Comparison of ENCODE assay signal across 23 cellular contexts in genomic region chr6:118965843-118966242, GRCh38. TPM values are rescaled to one million over a fixed set of nuclear protein-coding genes. Genes with fewer than 3 reads are reported as not detected.
DNase-seq lines count a peak whose midpoint lies in the region; ATAC-seq, FAIRE-seq and TF ChIP-seq lines count a peak whose summit lies in the region.
"Had no signal": no experiment of that assay in that cellular context is flagged by ENCODE, and none has a peak within 500 bp of the region (broad histone marks: within the 10 kb centered on the region; RNA-seq: fewer than 3 reads in every experiment).

No MANE protein-coding gene starts in this region.

- DNase-seq in endodermal cell = no peak
- no peak for DNase-seq in left colon
- peak; percentile 64 for DNase-seq in small intestine
- DNase-seq in body of pancreas = no peak
- no peak for DNase-seq in SHP77 treated with DMSO at 0.1 percent for 48 hours (lab: John Stamatoyannopoulos, UW)
- DNase-seq in HK-2 (ENCODE audit: unreplicated experiment) = no peak
- DNase-seq: 8988T; ACHN; BE2C; C1 segment of cervical spinal cord; CD4-positive, alpha-beta memory T cell; CD4-positive, CD25-positive, alpha-beta regulatory T cell; CD8-positive, alpha-beta memory T cell; COR-L47; DMS 273 treated with DMSO at 0.1 percent for 48 hours; DMS79 treated with DMSO at 0.1 percent for 48 hours; GF-D8 had no signal

- FAIRE-seq in small intestine (lab: Jason Lieb, UNC) = no peak
- FAIRE-seq: G401.6, GM12891 had no signal

- H3K4me2 ChIP-seq in Loucy (ENCODE audit: low read depth, low read length, poor library complexity, severe bottlenecking) = no peak overlapping the region
- H3K4me2 ChIP-seq: BLaER1 had no signal

- peaks cover 46% of the 10 kb centered on the region for H3K36me3 Mint-ChIP-seq in endodermal cell (ENCODE audit: low read depth)
- H3K36me3 Mint-ChIP-seq: CD14-positive monocyte; CD4-positive, alpha-beta memory T cell; CD4-positive, CD25-positive, alpha-beta regulatory T cell; CD8-positive, alpha-beta memory T cell had no signal

- intact Hi-C loops in left colon (cut with DNase I, micrococcal nuclease) (loop anchor here in 1 of 2 donors (5.0 kb wide), 1 partner anchor 146 kb away; no protein-coding TSS in a partner anchor), body of pancreas (cut with DNase I) (no loop called here)

- H3K4me3 Mint-ChIP-seq in endodermal cell = no peak overlapping the region
- H3K4me3 Mint-ChIP-seq: CD14-positive monocyte; CD4-positive, alpha-beta memory T cell; CD4-positive, CD25-positive, alpha-beta regulatory T cell; CD8-positive, alpha-beta memory T cell had no signal

- no peaks in the 10 kb centered on the region for H3K9me2 ChIP-seq in Loucy (replicated peaks; ENCODE audit: low read depth, low read length)

- H3K9me3 ChIP-seq in Loucy (ENCODE audit: insufficient read depth, low read depth, low read length) (no peaks in the 10 kb centered on the region), endodermal cell (ENCODE audit: control insufficient read depth, low read length) (no peaks in the 10 kb centered on the region), small intestine (ENCODE audit: control insufficient read depth, low read depth) (no peaks in the 10 kb centered on the region), body of pancreas (no peaks in the 10 kb centered on the region)
- H3K9me3 ChIP-seq: BE2C, BLaER1 had no signal

- H2AFZ ChIP-seq in Loucy (ENCODE audit: low read length) = peak overlapping the region; percentile 21; the same call in 1 of the 2 replicates

- peak overlapping the region; percentile 20 for H3K27ac Mint-ChIP-seq in endodermal cell
- H3K27ac Mint-ChIP-seq: CD14-positive monocyte; CD4-positive, CD25-positive, alpha-beta regulatory T cell had no signal

- H3K27ac ChIP-seq in endodermal cell (ENCODE audit: low read depth, low read length) = no peak overlapping the region
- peak overlapping the region in 1 of 2 donors; percentile 60 for H3K27ac ChIP-seq in small intestine (ENCODE audit: low read depth in 1 of 2, low read length in 1 of 2)
- H3K27ac ChIP-seq in body of pancreas = no peak overlapping the region
- H3K27ac ChIP-seq: BLaER1 had no signal

- H3K27me3 ChIP-seq in Loucy (ENCODE audit: insufficient read depth, low read length, poor library complexity, severe bottlenecking) (no peaks in the 10 kb centered on the region), endodermal cell (ENCODE audit: control insufficient read depth, insufficient read depth, low read length, poor library complexity, severe bottlenecking) (no peaks in the 10 kb centered on the region), small intestine (ENCODE audit: control insufficient read depth in 2 of 2, insufficient read depth in 2 of 2, low read length in 2 of 2) (no peaks in the 10 kb centered on the region), body of pancreas (no peaks in the 10 kb centered on the region)
- H3K27me3 ChIP-seq: BE2C, BLaER1 had no signal

- H3K79me2 ChIP-seq in Loucy (ENCODE audit: insufficient read depth, low read length) = no peaks in the 10 kb centered on the region

- peak; percentile 25 for ATAC-seq in left colon
- ATAC-seq in body of pancreas = no peak
- no peak for ATAC-seq in HG02938 (IDR thresholded peaks at IDR 0.05; ENCODE audit: unreplicated experiment)

- 93 to 100% methylated on average over 1 of the region's 1 CpG for WGBS in endodermal cell (ENCODE audit: insufficient coverage in 1 of 2, insufficient read length in 1 of 2), 2 experiments
- 19 to 60% (median 23%) methylated on average over 1 of the region's 1 CpG for WGBS in small intestine, 3 donors
- 30 to 60% methylated on average over 1 of the region's 1 CpG for WGBS in body of pancreas, 2 donors

- H3K9me3 Mint-ChIP-seq in endodermal cell = no peaks in the 10 kb centered on the region
- H3K9me3 Mint-ChIP-seq: CD4-positive, alpha-beta memory T cell; CD4-positive, CD25-positive, alpha-beta regulatory T cell; CD8-positive, alpha-beta memory T cell had no signal

- TF ChIP-seq CTCF in Loucy (conservative IDR thresholded peaks at IDR 0.05; ENCODE audit: low read length) (no peak), endodermal cell (conservative IDR thresholded peaks at IDR 0.05) (no peak), body of pancreas (IDR thresholded peaks at IDR 0.05) (no peak)

- H3K9ac ChIP-seq in Loucy (ENCODE audit: low read depth, low read length, poor library complexity, severe bottlenecking) (no peak overlapping the region), endodermal cell (ENCODE audit: extremely low read depth, low read length, poor library complexity, severe bottlenecking) (no peak overlapping the region)
- H3K9ac ChIP-seq: BLaER1 had no signal

- peaks cover 4% of the 10 kb centered on the region for H3K4me1 Mint-ChIP-seq in endodermal cell
- H3K4me1 Mint-ChIP-seq: CD4-positive, alpha-beta memory T cell; CD4-positive, CD25-positive, alpha-beta regulatory T cell; CD8-positive, alpha-beta memory T cell had no signal

- H3K27me3 Mint-ChIP-seq in endodermal cell (ENCODE audit: insufficient read depth) = no peaks in the 10 kb centered on the region
- H3K27me3 Mint-ChIP-seq: CD4-positive, alpha-beta memory T cell; CD4-positive, CD25-positive, alpha-beta regulatory T cell; CD8-positive, alpha-beta memory T cell had no signal

- H3F3A ChIP-seq in Loucy (ENCODE audit: low read depth) = no peaks in the 10 kb centered on the region

- no peak overlapping the region for H3K4me3 ChIP-seq in Loucy (ENCODE audit: low read length, poor library complexity, severe bottlenecking)
- H3K4me3 ChIP-seq in endodermal cell (ENCODE audit: low read length) = no peak overlapping the region
- no peak overlapping the region for H3K4me3 ChIP-seq in small intestine (ENCODE audit: low read depth in 1 of 2, low read length in 2 of 2)
- H3K4me3 ChIP-seq in body of pancreas = no peak overlapping the region
- H3K4me3 ChIP-seq: BLaER1 had no signal

- H3K4me1 ChIP-seq in Loucy (ENCODE audit: insufficient read depth, low read length, poor library complexity, severe bottlenecking) (no peaks in the 10 kb centered on the region), endodermal cell (ENCODE audit: control insufficient read depth, insufficient read depth, low read length) (no peaks in the 10 kb centered on the region), small intestine (ENCODE audit: control insufficient read depth in 2 of 2, insufficient read depth in 1 of 2, low read depth in 1 of 2, low read length in 1 of 2) (no peaks in the 10 kb centered on the region), body of pancreas (no peaks in the 10 kb centered on the region)
- H3K4me1 ChIP-seq: BLaER1 had no signal

- no peaks in the 10 kb centered on the region for H4K20me1 ChIP-seq in Loucy (ENCODE audit: insufficient read depth, low read length, poor library complexity, severe bottlenecking)
- H4K20me1 ChIP-seq: BLaER1 had no signal

- no peak for TF ChIP-seq POLR2A in body of pancreas (IDR thresholded peaks at IDR 0.05)

- no peaks in the 10 kb centered on the region for H3K36me3 ChIP-seq in Loucy (ENCODE audit: insufficient read depth, low read length)
- peaks cover 87% of the 10 kb centered on the region for H3K36me3 ChIP-seq in endodermal cell (ENCODE audit: control insufficient read depth, insufficient read depth, low read length)
- H3K36me3 ChIP-seq in small intestine (ENCODE audit: control insufficient read depth in 2 of 2, insufficient read depth in 2 of 2, low read length in 2 of 2) = no peaks in the 10 kb centered on the region
- H3K36me3 ChIP-seq in body of pancreas (replicated peaks in 1 of 2; ENCODE audit: insufficient read depth in 1 of 2, low read depth in 2 of 2) = no peaks in the 10 kb centered on the region
- H3K36me3 ChIP-seq: BE2C, BLaER1 had no signal

RNA-seq across cellular contexts. Expression of gene MCM9, which starts 30.9 kb away (rescaled TPM):
- total RNA-seq in endodermal cell (10 to 100 TPM; 17.8 to 21.2 TPM), left colon (10 to 100 TPM; 16.2 to 19.0 TPM), body of pancreas (10 to 100 TPM in 1 of 2 donors, 1 to 10 TPM in 1; 9.9 to 33.9 TPM)
- 12.3 TPM for polyA plus RNA-seq in endodermal cell (2013, experiment 1 of 2)
- 11.7 TPM for polyA plus RNA-seq in endodermal cell (2013, experiment 2 of 2)
- 1 to 10 TPM; 3.1 to 5.3 (median 3.5) TPM for polyA plus RNA-seq in small intestine
